Comparison of ENCODE assay signal across 9 cellular contexts in the genomic region with DNA sequence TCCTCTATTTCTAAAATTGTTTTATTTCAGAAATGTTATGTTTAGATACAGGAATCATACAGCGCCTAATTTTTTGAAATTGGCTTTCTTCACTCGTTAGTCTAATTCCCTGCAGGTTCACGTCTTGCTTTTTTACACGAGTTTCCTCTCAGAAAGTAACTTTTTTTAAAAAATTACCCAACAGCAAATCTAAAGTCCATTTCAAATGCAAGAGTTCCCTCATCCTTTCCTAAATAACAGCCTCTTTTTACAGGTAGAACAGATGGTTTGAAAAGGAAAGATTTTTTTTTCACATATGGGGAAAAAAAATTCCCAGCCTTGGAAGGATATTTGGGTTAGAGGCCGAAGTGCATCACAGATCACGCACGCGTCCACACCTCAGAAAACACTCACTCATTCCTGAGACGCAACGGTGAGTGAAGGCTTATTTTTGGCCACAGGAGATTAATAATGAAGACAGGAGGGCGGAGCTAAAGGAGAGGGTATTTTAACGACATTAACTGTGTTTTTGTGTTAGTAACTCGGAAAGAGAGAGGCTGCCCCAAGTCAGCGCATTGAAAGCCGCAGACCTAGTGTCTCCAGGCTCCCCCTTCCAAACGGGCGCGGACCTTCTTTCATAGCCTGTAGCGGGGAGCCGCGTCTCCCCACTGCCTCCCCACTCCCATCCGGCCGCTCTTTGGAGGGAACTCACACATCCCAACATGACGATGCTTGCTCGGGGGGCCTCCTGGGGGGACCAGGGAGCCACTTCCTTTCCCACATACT. TPM values are rescaled to one million over a fixed set of nuclear protein-coding genes. Genes with fewer than 3 reads are reported as not detected.
DNase-seq lines count a peak whose midpoint lies in the region; ATAC-seq and TF ChIP-seq lines count a peak whose summit lies in the region.
"Had no signal": no experiment of that assay in that cellular context is flagged by ENCODE, and none has a peak within 500 bp of the region (broad histone marks: within the 10 kb centered on the region; RNA-seq: fewer than 3 reads in every experiment).

No MANE protein-coding gene starts in this region.

- peaks cover 31% of the 10 kb centered on the region for H3K4me1 Mint-ChIP-seq in activated naive CD8-positive, alpha-beta T cell treated with anti-CD3 and anti-CD28 coated beads for 36 hours

- no peaks in the 10 kb centered on the region for H3K36me3 Mint-ChIP-seq in activated naive CD8-positive, alpha-beta T cell treated with anti-CD3 and anti-CD28 coated beads for 36 hours

- H3K27ac Mint-ChIP-seq in activated naive CD8-positive, alpha-beta T cell treated with anti-CD3 and anti-CD28 coated beads for 36 hours = no peak overlapping the region

- H3K4me1 ChIP-seq in lower lobe of right lung = peaks cover 50% of the 10 kb centered on the region

- H3K27ac ChIP-seq in lower lobe of right lung = no peak overlapping the region
- H3K27ac ChIP-seq: dorsolateral prefrontal cortex had no signal

- intact Hi-C loops in lower lobe of right lung (cut with DNase I) = no loop called here

- ATAC-seq in lower lobe of right lung (no peak), HG03045 (IDR thresholded peaks at IDR 0.05; ENCODE audit: unreplicated experiment) (no peak), HG02973 (IDR thresholded peaks at IDR 0.05; ENCODE audit: unreplicated experiment) (no peak)

- no peaks in the 10 kb centered on the region for H3K9me3 ChIP-seq in lower lobe of right lung

- peak overlapping the region; percentile 33 for H3K4me3 ChIP-seq in HFF-Myc (replicated peaks; ENCODE audit: low read depth, low read length)
- peak overlapping the region; percentile 43 for H3K4me3 ChIP-seq in lower lobe of right lung

- TF ChIP-seq CTCF in HFF-Myc (IDR thresholded peaks at IDR 0.05; ENCODE audit: low read depth, low read length, missing control alignments) (no peak), lower lobe of right lung (IDR thresholded peaks at IDR 0.05) (no peak)

- H3K27me3 ChIP-seq in lower lobe of right lung (ENCODE audit: low read depth) = peaks cover 79% of the 10 kb centered on the region

- peaks cover 3% of the 10 kb centered on the region for H3K9me3 Mint-ChIP-seq in activated naive CD8-positive, alpha-beta T cell treated with anti-CD3 and anti-CD28 coated beads for 36 hours

- H3K27me3 Mint-ChIP-seq in activated naive CD8-positive, alpha-beta T cell treated with anti-CD3 and anti-CD28 coated beads for 36 hours = peaks cover 68% of the 10 kb centered on the region

- DNase-seq in AG20443 (ENCODE audit: low spot score) (peak; percentile 54), HFF-Myc (ENCODE audit: extremely low read depth, low read depth) (no peak), lower lobe of right lung (no peak), NCI-H510A treated with DMSO at 0.1 percent for 48 hours (lab: John Stamatoyannopoulos, UW) (no peak), GOT3 (lab: John Stamatoyannopoulos, UW) (no peak)
- DNase-seq in activated naive CD8-positive, alpha-beta T cell treated with anti-CD3 and anti-CD28 coated beads for 36 hours = no peak

- H3K36me3 ChIP-seq in lower lobe of right lung = no peaks in the 10 kb centered on the region

- H3K4me3 Mint-ChIP-seq in activated naive CD8-positive, alpha-beta T cell treated with anti-CD3 and anti-CD28 coated beads for 36 hours = peak overlapping the region; percentile 73

RNA-seq across cellular contexts. Expression of a gene that starts 0.9 kb away (rescaled TPM):
- under 1 TPM; 0.62 to 0.76 TPM for total RNA-seq in activated naive CD8-positive, alpha-beta T cell treated with anti-CD3 and anti-CD28 coated beads for 36 hours
- 8.7 TPM for total RNA-seq in lower lobe of right lung
